ENCODE assay signal across 28 cellular contexts in genomic region chr3:198062068-198062465, GRCh38.
"Had no signal": no experiment of that assay in that cellular context is flagged by ENCODE, and none has a peak within 500 bp of the region (broad histone marks: within the 10 kb centered on the region; RNA-seq: fewer than 3 reads in every experiment).

No MANE protein-coding gene starts in this region.

- H3K27ac ChIP-seq: left lung, lower lobe of right lung, pancreas, prostate gland, skin epidermis, suprapubic skin, thoracic aorta, tibial artery, upper lobe of right lung had no signal

- H3K4me1 ChIP-seq: left lung, lower lobe of right lung, pancreas, prostate gland, suprapubic skin, tibial artery, upper lobe of right lung had no signal

- H3K9me3 ChIP-seq: left lung, lower lobe of right lung, pancreas, prostate gland, suprapubic skin, thoracic aorta, tibial artery, upper lobe of right lung had no signal

- H3K4me3 Mint-ChIP-seq: naive thymus-derived CD8-positive, alpha-beta T cell; nephron; neural crest cell; stimulated activated effector memory CD8-positive, alpha-beta T cell treated with anti-CD3 and anti-CD28 coated beads, Interleukin-12 subunit alpha, Interleukin-12 subunit beta, amount 100 ng/mL, for 72 hours; stimulated activated naive CD8-positive, alpha-beta T cell treated with anti-CD3 and anti-CD28 coated beads, Interleukin-15, Interleukin-2, amounts not matched to agents 100 ng/mL and 50 ng/mL, for 24 hours had no signal

- H3K9me3 Mint-ChIP-seq: stimulated activated effector memory CD8-positive, alpha-beta T cell treated with anti-CD3 and anti-CD28 coated beads, Interleukin-12 subunit alpha, Interleukin-12 subunit beta, amount 100 ng/mL, for 72 hours; stimulated activated naive CD8-positive, alpha-beta T cell treated with anti-CD3 and anti-CD28 coated beads, Interleukin-15, Interleukin-2, amounts not matched to agents 100 ng/mL and 50 ng/mL, for 24 hours had no signal

- H3K36me3 ChIP-seq: left lung, lower lobe of right lung, pancreas, prostate gland, suprapubic skin, thoracic aorta, tibial artery, upper lobe of right lung had no signal

- H3K4me3 ChIP-seq: left lung, lower lobe of right lung, pancreas, prostate gland, skin epidermis, suprapubic skin, thoracic aorta, tibial artery, upper lobe of right lung had no signal

- ATAC-seq: left cardiac atrium; left lung; lower lobe of right lung; naive thymus-derived CD8-positive, alpha-beta T cell; pancreas; right cardiac atrium; sciatic nerve; upper lobe of right lung had no signal

- DNase-seq: kidney glomerular epithelial cell; left cardiac atrium; left lung; lower lobe of right lung; mammary epithelial cell; mesenchymal stem cell; naive thymus-derived CD8-positive, alpha-beta T cell; nucleus accumbens; pancreas; posterior cingulate gyrus; retina; right cardiac atrium; stimulated activated CD4-positive, alpha-beta T cell treated with anti-CD3 and anti-CD28 coated beads, Interleukin-12 subunit alpha, Interleukin-12 subunit beta, amount 100 ng/mL, for 4 hours; stimulated activated CD4-positive, alpha-beta T cell treated with anti-CD3 and anti-CD28 coated beads, Interleukin-15, amount 100 ng/mL, for 24 hours; stimulated activated CD4-positive, alpha-beta T cell treated with anti-CD3 and anti-CD28 coated beads, Interleukin-4, amount 100 ng/mL, for 24 hours; stimulated activated naive CD4-positive, alpha-beta T cell; tibial artery; trophoblast cell; upper lobe of right lung had no signal

- H3K27ac Mint-ChIP-seq: naive thymus-derived CD8-positive, alpha-beta T cell; nephron; stimulated activated effector memory CD8-positive, alpha-beta T cell treated with anti-CD3 and anti-CD28 coated beads, Interleukin-12 subunit alpha, Interleukin-12 subunit beta, amount 100 ng/mL, for 72 hours; stimulated activated naive CD8-positive, alpha-beta T cell treated with anti-CD3 and anti-CD28 coated beads, Interleukin-15, Interleukin-2, amounts not matched to agents 100 ng/mL and 50 ng/mL, for 24 hours had no signal

- H3K36me3 Mint-ChIP-seq: stimulated activated effector memory CD8-positive, alpha-beta T cell treated with anti-CD3 and anti-CD28 coated beads, Interleukin-12 subunit alpha, Interleukin-12 subunit beta, amount 100 ng/mL, for 72 hours had no signal

- H3K4me1 Mint-ChIP-seq: nephron, neural crest cell had no signal
